In genomic region chr5:93274291-93274690, GRCh38 we compare ENCODE assay signal across 14 cellular contexts.
DNase-seq lines count a peak whose midpoint lies in the region; ATAC-seq, FAIRE-seq and TF ChIP-seq lines count a peak whose summit lies in the region.
"Had no signal": no experiment of that assay in that cellular context is flagged by ENCODE, and none has a peak within 500 bp of the region (broad histone marks: within the 10 kb centered on the region; RNA-seq: fewer than 3 reads in every experiment).

No MANE protein-coding gene starts in this region.

- no peaks in the 10 kb centered on the region for H3K27me3 ChIP-seq in bronchial epithelial cell (ENCODE audit: control insufficient read depth, insufficient read depth, low read length)
- no peaks in the 10 kb centered on the region for H3K27me3 ChIP-seq in kidney epithelial cell (ENCODE audit: control insufficient read depth, insufficient read depth, low read length)
- H3K27me3 ChIP-seq: left lung, tibial nerve had no signal

- ATAC-seq in GM21515 (IDR thresholded peaks at IDR 0.05; ENCODE audit: unreplicated experiment) = no peak
- no peak for ATAC-seq in HG03571 (IDR thresholded peaks at IDR 0.05; ENCODE audit: unreplicated experiment)
- ATAC-seq: A549 had no signal

- H3K4me3 ChIP-seq in bronchial epithelial cell (ENCODE audit: low read depth, low read length) (no peak overlapping the region), kidney epithelial cell (ENCODE audit: low read depth, low read length) (no peak overlapping the region)
- H3K4me3 ChIP-seq: A549, left lung, SK-N-MC, tibial nerve had no signal

- H3K36me3 ChIP-seq in bronchial epithelial cell (ENCODE audit: control insufficient read depth, insufficient read depth, low read length) (no peaks in the 10 kb centered on the region), kidney epithelial cell (ENCODE audit: control insufficient read depth, insufficient read depth, low read length) (no peaks in the 10 kb centered on the region)
- H3K36me3 ChIP-seq: left lung, tibial nerve had no signal

- FAIRE-seq in HTR-8/SVneo (lab: Jason Lieb, UNC) (peak; percentile 42), bronchial epithelial cell (lab: Jason Lieb, UNC) (peak; percentile 76)
- FAIRE-seq: A549 had no signal

- TF ChIP-seq CTCF in bronchial epithelial cell (IDR thresholded peaks at IDR 0.05; ENCODE audit: insufficient read depth, low read length, severe bottlenecking) (no peak), kidney epithelial cell (IDR thresholded peaks at IDR 0.05; ENCODE audit: insufficient read depth, low read length, poor library complexity, severe bottlenecking) (no peak)

- DNase-seq in A172 (ENCODE audit: low spot score) (peak; percentile 48), HTR-8/SVneo (ENCODE audit: insufficient read length, low spot score) (no peak), bronchial epithelial cell (ENCODE audit: low read depth) (peak; percentile 66), kidney epithelial cell (ENCODE audit: low read depth) (peak; percentile 75), dedifferentiated amniotic fluid mesenchymal stem cell (ENCODE audit: extremely low spot score) (no peak), DMS53 treated with DMSO at 0.1 percent for 48 hours (lab: John Stamatoyannopoulos, UW; ENCODE audit: unreplicated experiment) (no peak)
- DNase-seq: activated CD8-positive, alpha-beta memory T cell treated with anti-CD3 and anti-CD28 coated beads, Interleukin-2, amount 50 U/mL, for 4 hours; left lung; NCI-H2029 had no signal

Comparison
In these comparisons a context has a peak if more than half of its experiments do, and no peak if none do; other contexts are left out.
1. DNase-seq: peak in A172 (single experiment), bronchial epithelial cell (single experiment) and kidney epithelial cell (single experiment); none in HTR-8/SVneo (single experiment), dedifferentiated amniotic fluid mesenchymal stem cell (single experiment) and DMS53 treated with DMSO at 0.1 percent for 48 hours (single experiment).